ENCODE assay signal across 1 cellular context in the genomic region with DNA sequence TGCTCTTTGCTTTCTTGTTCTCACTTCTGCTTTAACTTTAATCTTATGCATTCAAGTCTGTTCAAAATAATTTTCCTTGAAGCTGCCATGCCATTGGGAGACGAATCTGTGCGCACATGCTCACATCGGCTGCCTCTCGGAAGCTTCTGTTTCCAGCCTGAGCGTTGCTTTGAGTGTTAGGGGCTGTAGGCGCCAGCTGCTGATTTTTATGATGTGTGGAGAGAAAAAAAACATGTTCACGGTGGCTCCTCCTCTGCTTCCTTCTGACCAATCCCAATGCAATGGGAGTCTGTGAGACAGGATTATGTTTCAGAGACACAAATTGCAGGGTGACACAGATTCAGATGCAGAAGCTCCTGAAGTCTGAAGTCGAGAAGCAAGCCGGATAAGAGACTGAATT.
TF ChIP-seq lines count a peak whose summit lies in the region.

A gene (minus strand): TSS at position 178 of the 400 bp plus-strand sequence. CDS start 426 bp downstream, outside the sequence.

TF ChIP-seq in A549, 52 proteins besides CTCF, POLR2A, EP300 and RAD21 (continued from another document):
- no peak for TF ChIP-seq HOXA7 (CRISPR knock-in tag; IDR thresholded peaks at IDR 0.05)
